Comparison of ENCODE assay signal across 8 cellular contexts in genomic region chr13:39451860-39452301, GRCh38.
DNase-seq lines count a peak whose midpoint lies in the region; ATAC-seq lines count a peak whose summit lies in the region.

No MANE protein-coding gene starts in this region.

- no peak overlapping the region for H2BK5ac ChIP-seq in mesenchymal stem cell (ENCODE audit: low read depth, low read length, poor library complexity, severe bottlenecking)

- no peak overlapping the region for H3K4me2 ChIP-seq in mesenchymal stem cell (ENCODE audit: low read length, poor library complexity, severe bottlenecking)

- no peaks in the 10 kb centered on the region for H3K27me3 ChIP-seq in mesenchymal stem cell (ENCODE audit: control insufficient read depth in 1 of 2, insufficient read depth in 1 of 2, low read length in 2 of 2)

- H3K79me1 ChIP-seq in mesenchymal stem cell (replicated peaks; ENCODE audit: low read length, poor library complexity, severe bottlenecking), result peaks cover 5% of the 10 kb centered on the region

- H3K4me3 ChIP-seq in mesenchymal stem cell (ENCODE audit: insufficient read depth in 1 of 2, low read depth in 1 of 2, low read length in 2 of 2), result no peak overlapping the region

- no peak for ATAC-seq in HG02938 (IDR thresholded peaks at IDR 0.05; ENCODE audit: unreplicated experiment)
- no peak for ATAC-seq in GM18867 (IDR thresholded peaks at IDR 0.05; ENCODE audit: unreplicated experiment)

- no peak overlapping the region for H2BK15ac ChIP-seq in mesenchymal stem cell (ENCODE audit: low read depth, poor library complexity, severe bottlenecking)

- DNase-seq in CD1c-positive myeloid dendritic cell (ENCODE audit: extremely low spot score), result peak; percentile 90
- peak; percentile 93 for DNase-seq in NAMALWA (ENCODE audit: low spot score)
- peak; percentile 83 for DNase-seq in amniotic epithelial cell (ENCODE audit: low read depth)
- peak; percentile 68 for DNase-seq in mesenchymal stem cell
- no peak for DNase-seq in NK-92 treated with Interleukin-12 subunit alpha and Interleukin-12 subunit beta, amount 100 ng/mL, for 24 hours (lab: John Stamatoyannopoulos, UW)
- DNase-seq in activated effector memory CD4-positive, alpha-beta T cell treated with anti-CD3 and anti-CD28 coated beads, Interleukin-2, amount 50 U/mL, for 16 hours, result no peak

- no peak overlapping the region for H4K91ac ChIP-seq in mesenchymal stem cell (ENCODE audit: low read length)

- H2BK12ac ChIP-seq in mesenchymal stem cell (ENCODE audit: low read length in 2 of 2), result no peak overlapping the region

- 43% methylated on average over 3 of the region's 4 CpGs for WGBS in mesenchymal stem cell

- H2BK120ac ChIP-seq in mesenchymal stem cell (ENCODE audit: low read depth, low read length), result no peak overlapping the region

- no peak overlapping the region for H3K18ac ChIP-seq in mesenchymal stem cell (ENCODE audit: low read depth in 1 of 2, low read length in 2 of 2)

- no peaks in the 10 kb centered on the region for H3K4me1 ChIP-seq in mesenchymal stem cell (ENCODE audit: control insufficient read depth, insufficient read depth, low read depth, low read length)

- H3K4ac ChIP-seq in mesenchymal stem cell (ENCODE audit: low read depth in 1 of 2, low read length in 2 of 2), result no peak overlapping the region

- no peak overlapping the region for H3K23ac ChIP-seq in mesenchymal stem cell (ENCODE audit: low read length in 2 of 2)

- H2AK5ac ChIP-seq in mesenchymal stem cell (ENCODE audit: low read length, severe bottlenecking), result no peak overlapping the region

- H2AFZ ChIP-seq in mesenchymal stem cell (ENCODE audit: low read depth, low read length), result no peak overlapping the region

- H3K14ac ChIP-seq in mesenchymal stem cell (ENCODE audit: low read length in 2 of 2), result no peak overlapping the region

- no peaks in the 10 kb centered on the region for H3K36me3 ChIP-seq in mesenchymal stem cell (ENCODE audit: control insufficient read depth in 1 of 2, insufficient read depth in 2 of 2, low read depth in 1 of 2, low read length in 2 of 2)

- no peak overlapping the region for H3K9ac ChIP-seq in mesenchymal stem cell (ENCODE audit: low read length)

- no peaks in the 10 kb centered on the region for H3K9me3 ChIP-seq in mesenchymal stem cell (ENCODE audit: control insufficient read depth, low read length)

- peak overlapping the region; percentile 18 for H3K27ac ChIP-seq in mesenchymal stem cell (ENCODE audit: low read length, poor library complexity, severe bottlenecking)

- H4K8ac ChIP-seq in mesenchymal stem cell (ENCODE audit: low read length), result no peak overlapping the region

Comparison
In these comparisons a context has a peak if more than half of its experiments do, and no peak if none do; other contexts are left out.
1. DNase-seq: peak in CD1c-positive myeloid dendritic cell (single experiment), NAMALWA (single experiment), amniotic epithelial cell (single experiment) and mesenchymal stem cell (single experiment); none in NK-92 treated with Interleukin-12 subunit alpha and Interleukin-12 subunit beta, amount 100 ng/mL, for 24 hours (single experiment) and activated effector memory CD4-positive, alpha-beta T cell treated with anti-CD3 and anti-CD28 coated beads, Interleukin-2, amount 50 U/mL, for 16 hours (single experiment).